Comparison of ENCODE assay signal across 27 cellular contexts in genomic region chr3:186603159-186603558, GRCh38. TPM values are rescaled to one million over a fixed set of nuclear protein-coding genes. Genes with fewer than 3 reads are reported as not detected.
"Had no signal": no experiment of that assay in that cellular context is flagged by ENCODE, and none has a peak within 500 bp of the region (broad histone marks: within the 10 kb centered on the region; RNA-seq: fewer than 3 reads in every experiment).

No MANE protein-coding gene starts in this region.

- H3K4me1 ChIP-seq: Peyer's patch, SJCRH30 had no signal

- H3K4me1 Mint-ChIP-seq: activated CD4-positive, alpha-beta T cell treated with anti-CD3 and anti-CD28 coated beads for 36 hours; brain; central memory CD8-positive, alpha-beta T cell had no signal

- H3K9me3 ChIP-seq: ascending aorta, Peyer's patch, SJCRH30, SK-N-SH had no signal

- H3K27me3 Mint-ChIP-seq: activated CD4-positive, alpha-beta T cell treated with anti-CD3 and anti-CD28 coated beads for 36 hours had no signal

- H3K9ac ChIP-seq: KMS-11, SK-N-SH had no signal

- DNase-seq: activated CD4-positive, alpha-beta T cell treated with anti-CD3 and anti-CD28 coated beads for 36 hours; activated CD8-positive, alpha-beta memory T cell treated with anti-CD3 and anti-CD28 coated beads, Interleukin-2, amount 50 U/mL, for 4 hours; activated CD8-positive, alpha-beta T cell treated with anti-CD3 and anti-CD28 coated beads for 36 hours; activated naive CD4-positive, alpha-beta T cell treated with anti-CD3 and anti-CD28 coated beads, Interleukin-2, amount 50 U/mL, for 16 hours; activated T-cell treated with anti-CD3 and anti-CD28 coated beads, Interleukin-2, amount 50 U/mL, for 1 hour; amniotic stem cell; NCI-H1092 treated with DMSO at 0.1 percent for 48 hours; NCI-H1417 treated with DMSO at 0.1 percent for 48 hours; NCI-H1694; NCI-H2029 treated with DMSO at 0.1 percent for 48 hours; NCI-H345; NCI-H510A; NCI-H526 treated with DMSO at 0.1 percent for 48 hours; NCI-H82; Peyer's patch; Right ventricle myocardium superior; SJCRH30; SK-N-SH; T-helper 1 cell had no signal

- H3K9me3 Mint-ChIP-seq: activated CD8-positive, alpha-beta T cell treated with anti-CD3 and anti-CD28 coated beads for 36 hours; brain; central memory CD8-positive, alpha-beta T cell had no signal

- ATAC-seq: activated CD4-positive, alpha-beta T cell treated with anti-CD3 and anti-CD28 coated beads for 36 hours; activated CD8-positive, alpha-beta T cell treated with anti-CD3 and anti-CD28 coated beads for 36 hours had no signal

- H3K4me2 ChIP-seq: KMS-11, SK-N-SH had no signal

- H3K36me3 ChIP-seq: ascending aorta, Peyer's patch, SJCRH30 had no signal

- H3K4me3 ChIP-seq: ascending aorta, Peyer's patch, SJCRH30 had no signal

- H3K4me3 Mint-ChIP-seq: activated CD4-positive, alpha-beta T cell treated with anti-CD3 and anti-CD28 coated beads for 36 hours; activated CD8-positive, alpha-beta T cell treated with anti-CD3 and anti-CD28 coated beads for 36 hours; brain; central memory CD8-positive, alpha-beta T cell had no signal

- H3K36me3 Mint-ChIP-seq: brain had no signal

- H3K27me3 ChIP-seq: ascending aorta, Peyer's patch, SJCRH30 had no signal

- H3K27ac Mint-ChIP-seq: activated CD4-positive, alpha-beta T cell treated with anti-CD3 and anti-CD28 coated beads for 36 hours; activated CD8-positive, alpha-beta T cell treated with anti-CD3 and anti-CD28 coated beads for 36 hours; brain had no signal

- H3K27ac ChIP-seq: ascending aorta, KMS-11, Peyer's patch, RWPE1, SJCRH30, VCaP had no signal

RNA-seq across cellular contexts. Expression of gene AHSG, which starts 9.7 kb away (rescaled TPM):
- total RNA-seq: activated CD4-positive, alpha-beta T cell treated with anti-CD3 and anti-CD28 coated beads for 36 hours; activated CD8-positive, alpha-beta T cell treated with anti-CD3 and anti-CD28 coated beads for 36 hours; MCF 10A; Peyer's patch; Right ventricle myocardium superior; SJCRH30; T-helper 2 cell treated with Interferon-gamma antibody and Interleukin-4, amounts not matched to agents 100 ng/mL and 5 ng/mL, for 36 hours had no signal
- polyA plus RNA-seq: SK-N-SH had no signal

RNA-seq across cellular contexts. Expression of gene FETUB, which starts 37.0 kb away (rescaled TPM):
- total RNA-seq: activated CD4-positive, alpha-beta T cell treated with anti-CD3 and anti-CD28 coated beads for 36 hours; activated CD8-positive, alpha-beta T cell treated with anti-CD3 and anti-CD28 coated beads for 36 hours; ascending aorta; MCF 10A; Peyer's patch; Right ventricle myocardium superior; SJCRH30; T-helper 2 cell treated with Interferon-gamma antibody and Interleukin-4, amounts not matched to agents 100 ng/mL and 5 ng/mL, for 36 hours had no signal

RNA-seq across cellular contexts. Expression of gene CRYGS, which starts 59.0 kb away (rescaled TPM):
- total RNA-seq: ascending aorta had no signal
